12 cellular contexts compared by ENCODE assay signal in genomic region chr20:63046841-63047240, GRCh38. TPM values are rescaled to one million over a fixed set of nuclear protein-coding genes. Genes with fewer than 3 reads are reported as not detected.
"Had no signal": no experiment of that assay in that cellular context is flagged by ENCODE, and none has a peak within 500 bp of the region (broad histone marks: within the 10 kb centered on the region; RNA-seq: fewer than 3 reads in every experiment).

No MANE protein-coding gene starts in this region.

- H3K4me3 ChIP-seq: GM23248, HAP-1, K562 had no signal

- H3K36me3 ChIP-seq: HAP-1 had no signal

- H3K4me1 ChIP-seq: HAP-1 had no signal

- FAIRE-seq: K562 had no signal

- ATAC-seq: HCT116, K562 had no signal

- H3K9me3 ChIP-seq: HAP-1 had no signal

- DNase-seq: GM23248, GOT3, H7, HFFc6, IMR-90, KG1 had no signal

- H3K9ac ChIP-seq: GM23248 had no signal

- H3K27ac ChIP-seq: GM23248, HL-60 had no signal

RNA-seq across cellular contexts. Expression of gene BHLHE23, which starts 40.1 kb away (rescaled TPM):
- total RNA-seq: GM23248, H4, HFFc6, HT1080, IMR-90, K562 had no signal
- polyA plus RNA-seq: GM23248, IMR-90, K562 had no signal
